Comparison of ENCODE assay signal across 8 cellular contexts in the genomic region with DNA sequence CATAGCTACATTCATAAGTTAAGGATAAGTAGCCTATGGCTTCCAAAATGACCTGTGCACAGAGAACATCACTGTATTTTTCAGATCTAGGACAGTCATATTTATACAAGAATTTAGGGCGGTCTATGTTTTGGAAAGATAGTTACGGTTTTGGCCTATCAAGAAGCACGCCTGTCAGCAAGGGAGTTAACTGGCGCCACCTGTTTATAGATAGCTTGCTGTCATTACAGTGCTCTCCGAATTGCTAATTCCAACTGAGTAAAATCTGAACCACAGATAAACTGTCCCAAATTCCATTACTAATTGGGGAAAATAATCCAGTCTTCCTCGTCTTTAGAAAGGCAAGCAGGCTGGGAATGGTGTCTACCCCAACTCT. TPM values are rescaled to one million over a fixed set of nuclear protein-coding genes. Genes with fewer than 3 reads are reported as not detected.
DNase-seq lines count a peak whose midpoint lies in the region; ATAC-seq, FAIRE-seq and TF ChIP-seq lines count a peak whose summit lies in the region.

No MANE protein-coding gene starts in this region.

- H3K9me3 ChIP-seq in HepG2 (ENCODE audit: low read length) (no peaks in the 10 kb centered on the region), tibial nerve (no peaks in the 10 kb centered on the region)

- ATAC-seq in GM21737 (IDR thresholded peaks at IDR 0.05; ENCODE audit: unreplicated experiment): peak; percentile 28
- ATAC-seq in HepG2: peak; percentile 61

- in situ Hi-C loops in brain microvascular endothelial cell (cut with HindIII; ENCODE audit: low pct_ligation_motif_present, low sequenced_read_pairs) (no loop called here), HepG2 (cut with HindIII; ENCODE audit: extremely low pct_ligation_motif_present, low pct_unique_long_range_greater_than_20kb) (no loop called here)

- peak overlapping the region; percentile 76 for H3K9ac ChIP-seq in HepG2 (ENCODE audit: insufficient read depth, low read depth, low read length)

- H3K4me3 ChIP-seq in brain microvascular endothelial cell (ENCODE audit: low read depth, low read length) (peak overlapping the region; percentile 82), HepG2 (replicated peaks in 1 of 3; ENCODE audit: insufficient read depth in 1 of 3, low read depth in 2 of 3, low read length in 3 of 3) (peak overlapping the region; percentile 75 to 81 (median 77)), tibial nerve (peak overlapping the region; percentile 36 to 64 (median 54))

- no peaks in the 10 kb centered on the region for H4K20me1 ChIP-seq in HepG2 (ENCODE audit: insufficient read depth, low read length)

- TSS peak; percentile 67 for BruUV-seq in HepG2 (replicated peaks; lab: Mats Ljungman, UMichigan)

- no peak for TF ChIP-seq POLR2A in GM12891 (IDR thresholded peaks at IDR 0.05; ENCODE audit: low read depth, low read length)
- TF ChIP-seq POLR2A in HepG2 (IDR thresholded peaks at IDR 0.05; ENCODE audit: insufficient read depth in 1 of 2, low read depth in 2 of 2, low read length in 2 of 2): no peak
- no peak for TF ChIP-seq POLR2A in tibial nerve (IDR thresholded peaks at IDR 0.05)

- no peaks in the 10 kb centered on the region for H3K36me3 ChIP-seq in brain microvascular endothelial cell (replicated peaks)
- H3K36me3 ChIP-seq in HepG2 (replicated peaks in 1 of 2; ENCODE audit: control insufficient read depth in 1 of 2, insufficient read depth in 2 of 2, low read length in 2 of 2): no peaks in the 10 kb centered on the region
- no peaks in the 10 kb centered on the region for H3K36me3 ChIP-seq in tibial nerve

- peak overlapping the region; percentile 55 for H3K4me2 ChIP-seq in HepG2 (ENCODE audit: low read depth, low read length)

- H3K27me3 ChIP-seq in brain microvascular endothelial cell (replicated peaks) (no peaks in the 10 kb centered on the region), HepG2 (ENCODE audit: control insufficient read depth in 1 of 2, insufficient read depth in 2 of 2, low read length in 2 of 2) (no peaks in the 10 kb centered on the region; a peak in 1 of 5 replicates), tibial nerve (no peaks in the 10 kb centered on the region)

- H3K27ac ChIP-seq in brain microvascular endothelial cell (no peak overlapping the region), HepG2 (ENCODE audit: extremely low read length, insufficient read depth, low read length) (peak overlapping the region; percentile 82), tibial nerve (peak overlapping the region; percentile 17 to 87 (median 84))

- TF ChIP-seq CTCF in brain microvascular endothelial cell (IDR thresholded peaks at IDR 0.05; ENCODE audit: low read depth, low read length, missing control alignments) (no peak), HepG2 (CRISPR knock-in tag; IDR thresholded peaks at IDR 0.05) (no peak), tibial nerve (IDR thresholded peaks at IDR 0.05) (no peak)

- FAIRE-seq in GM12891 (lab: Jason Lieb, UNC) (peak; percentile 26), HepG2 (lab: Jason Lieb, UNC) (peak; percentile 12)

- TF ChIP-seq EP300 in HepG2 (IDR thresholded peaks at IDR 0.05; ENCODE audit: low read depth in 2 of 2, low read length in 2 of 2) (no peak), HepG2 (CRISPR knock-in tag; IDR thresholded peaks at IDR 0.05; ENCODE audit: borderline replicate concordance) (no peak), tibial nerve (IDR thresholded peaks at IDR 0.05) (no peak)

- CTCF ChIA-PET in HepG2 (lab: Yijun Ruan, JAX; ENCODE audit: low intra/inter-chr PET ratio, low total read pairs): no interaction called here

- 0% methylated on average over 3 of the region's 6 CpGs for WGBS in HepG2 (ENCODE audit: low lambda C conversion rate)
- WGBS in tibial nerve, 2 donors: 0 to 26% methylated on average over 6 of the region's 6 CpGs

- DNase-seq in GM12891 (ENCODE audit: insufficient read length, low spot score) (no peak), M059J (ENCODE audit: low read depth) (peak; percentile 24), brain microvascular endothelial cell (no peak), HepG2 (ENCODE audit: low spot score) (no peak), tibial nerve (ENCODE audit: low spot score in 2 of 2) (no peak), kidney glomerular epithelial cell (lab: John Stamatoyannopoulos, UW) (no peak)
- DNase-seq in stimulated activated naive CD4-positive, alpha-beta T cell (lab: John Stamatoyannopoulos, UW): no peak

- peak overlapping the region; percentile 27 for H2AFZ ChIP-seq in HepG2 (ENCODE audit: low read length)

- peaks cover 7% of the 10 kb centered on the region for H3K79me2 ChIP-seq in HepG2 (ENCODE audit: insufficient read depth, low read length)

- H3K4me1 ChIP-seq in HepG2 (ENCODE audit: insufficient read depth, low read length) (peaks cover 7% of the 10 kb centered on the region; the same call in 1 of the 2 replicates), tibial nerve (peaks cover 0 to 11% (median 4%) of the 10 kb centered on the region in 4 donors)

- no peak for TF ChIP-seq RAD21 in HepG2 (CRISPR knock-in tag; IDR thresholded peaks at IDR 0.05)

- POLR2A ChIA-PET in HepG2 (lab: Yijun Ruan, JAX): no interaction called here

- intact Hi-C loops in HepG2 (cut with micrococcal nuclease; ENCODE audit: unreplicated experiment): loop anchor here (5.0 kb wide), 1 partner anchor 117 kb away; a partner anchor contains a TSS

TF ChIP-seq in GM12891, 5 proteins besides CTCF, POLR2A, EP300 and RAD21:
- TF ChIP-seq POU2F2 (IDR thresholded peaks at IDR 0.05; ENCODE audit: low read depth, low read length) (no peak), TAF1 (IDR thresholded peaks at IDR 0.05; ENCODE audit: low read depth, low read length) (no peak), SPI1 (IDR thresholded peaks at IDR 0.05; ENCODE audit: low read depth, low read length) (no peak), PAX5 (IDR thresholded peaks at IDR 0.05; ENCODE audit: insufficient read depth, low read length, severe bottlenecking) (no peak), POLR2AphosphoS5 (IDR thresholded peaks at IDR 0.05; ENCODE audit: low read depth, low read length) (no peak)

TF ChIP-seq in HepG2, 621 proteins besides CTCF, POLR2A, EP300 and RAD21 (continues in another document):
- TF ChIP-seq ZNF619 (CRISPR knock-in tag; IDR thresholded peaks at IDR 0.05): no peak

RNA-seq across cellular contexts. Expression of a gene that starts 0.6 kb away (rescaled TPM):
- polyA plus RNA-seq in GM12891 (2012; ENCODE audit: low read depth, missing spikeins): 24.5 TPM
- total RNA-seq in M059J (2014; rRNA removed; shearing (Covaris generic)): 55.9 and 127 TPM in 2 replicates
- total RNA-seq in HepG2 (2016; rRNA removed; fragmentation: Illumina TruSeq; extraction: Trizol): 27.7 and 29.9 TPM in 2 replicates
- 2.7 and 2.8 TPM in 2 replicates for total RNA-seq in HepG2 (2016; cell fraction: cytosol; rRNA removed; fragmentation: Illumina TruSeq; extraction: Trizol; ENCODE audit: low read depth)
- total RNA-seq in HepG2 (2016; cell fraction: insoluble cytoplasmic fraction; rRNA removed; fragmentation: Illumina TruSeq; extraction: Trizol): 26.4 and 27.2 TPM in 2 replicates
- 7.3 and 10.2 TPM in 2 replicates for total RNA-seq in HepG2 (2016; cell fraction: membrane; rRNA removed; fragmentation: Illumina TruSeq; extraction: Trizol)
- 25.9 and 29.6 TPM in 2 replicates for total RNA-seq in HepG2 (2016; cell fraction: nucleus; rRNA removed; fragmentation: Illumina TruSeq; extraction: Trizol)
- polyA plus RNA-seq in HepG2 (2011; rRNA removed): 19.3 and 28.7 TPM in 2 replicates
- 15.8 and 23.7 TPM in 2 replicates for polyA plus RNA-seq in HepG2 (2011; cell fraction: cytosol; rRNA removed)
- 15.0 and 16.5 TPM in 2 replicates for polyA plus RNA-seq in HepG2 (2011; cell fraction: nucleus; rRNA removed)
- polyA plus RNA-seq in HepG2 (2012): 21.5 and 25.7 TPM in 2 replicates
- 1.8 and 2.6 TPM in 2 replicates for polyA plus RNA-seq in HepG2 (2016; cell fraction: cytosol; fragmentation: Illumina TruSeq; extraction: Trizol; ENCODE audit: low read depth)
- polyA plus RNA-seq in HepG2 (2016; cell fraction: insoluble cytoplasmic fraction; fragmentation: Illumina TruSeq; extraction: Trizol; ENCODE audit: low read depth): 15.3 and 16.2 TPM in 2 replicates
- polyA plus RNA-seq in HepG2 (2016; cell fraction: membrane; fragmentation: Illumina TruSeq; extraction: Trizol; ENCODE audit: low read depth): 3.5 and 4.5 TPM in 2 replicates
- 20.6 and 22.3 TPM in 2 replicates for polyA plus RNA-seq in HepG2 (2016; cell fraction: nucleus; fragmentation: Illumina TruSeq; extraction: Trizol; ENCODE audit: insufficient read depth, low read depth)
- polyA minus RNA-seq in HepG2 (2011; rRNA and poly(A)+ RNA removed; ENCODE audit: low replicate concordance): 24.5 and 52.4 TPM in 2 replicates
- polyA minus RNA-seq in HepG2 (2011; cell fraction: cytosol; rRNA and poly(A)+ RNA removed): 17.7 and 18.6 TPM in 2 replicates
- 26.4 and 28.1 TPM in 2 replicates for polyA minus RNA-seq in HepG2 (2011; cell fraction: nucleus; rRNA and poly(A)+ RNA removed)
- total RNA-seq in tibial nerve: 10 to 100 TPM; 24.3 to 71.4 (median 35.3) TPM
